Comparison of ENCODE assay signal across 1 cellular context in genomic region chr1:41361495-41362356, GRCh38.
A peak's percentile ranks its signal among the peaks of the same experiment; 100 is the strongest.
TF ChIP-seq lines count a peak whose summit lies in the region.

No MANE protein-coding gene starts in this region.

TF ChIP-seq in HepG2, 621 proteins besides CTCF, POLR2A, EP300 and RAD21 (continued from another document and continues in another):
- TF ChIP-seq, protein P1, sequence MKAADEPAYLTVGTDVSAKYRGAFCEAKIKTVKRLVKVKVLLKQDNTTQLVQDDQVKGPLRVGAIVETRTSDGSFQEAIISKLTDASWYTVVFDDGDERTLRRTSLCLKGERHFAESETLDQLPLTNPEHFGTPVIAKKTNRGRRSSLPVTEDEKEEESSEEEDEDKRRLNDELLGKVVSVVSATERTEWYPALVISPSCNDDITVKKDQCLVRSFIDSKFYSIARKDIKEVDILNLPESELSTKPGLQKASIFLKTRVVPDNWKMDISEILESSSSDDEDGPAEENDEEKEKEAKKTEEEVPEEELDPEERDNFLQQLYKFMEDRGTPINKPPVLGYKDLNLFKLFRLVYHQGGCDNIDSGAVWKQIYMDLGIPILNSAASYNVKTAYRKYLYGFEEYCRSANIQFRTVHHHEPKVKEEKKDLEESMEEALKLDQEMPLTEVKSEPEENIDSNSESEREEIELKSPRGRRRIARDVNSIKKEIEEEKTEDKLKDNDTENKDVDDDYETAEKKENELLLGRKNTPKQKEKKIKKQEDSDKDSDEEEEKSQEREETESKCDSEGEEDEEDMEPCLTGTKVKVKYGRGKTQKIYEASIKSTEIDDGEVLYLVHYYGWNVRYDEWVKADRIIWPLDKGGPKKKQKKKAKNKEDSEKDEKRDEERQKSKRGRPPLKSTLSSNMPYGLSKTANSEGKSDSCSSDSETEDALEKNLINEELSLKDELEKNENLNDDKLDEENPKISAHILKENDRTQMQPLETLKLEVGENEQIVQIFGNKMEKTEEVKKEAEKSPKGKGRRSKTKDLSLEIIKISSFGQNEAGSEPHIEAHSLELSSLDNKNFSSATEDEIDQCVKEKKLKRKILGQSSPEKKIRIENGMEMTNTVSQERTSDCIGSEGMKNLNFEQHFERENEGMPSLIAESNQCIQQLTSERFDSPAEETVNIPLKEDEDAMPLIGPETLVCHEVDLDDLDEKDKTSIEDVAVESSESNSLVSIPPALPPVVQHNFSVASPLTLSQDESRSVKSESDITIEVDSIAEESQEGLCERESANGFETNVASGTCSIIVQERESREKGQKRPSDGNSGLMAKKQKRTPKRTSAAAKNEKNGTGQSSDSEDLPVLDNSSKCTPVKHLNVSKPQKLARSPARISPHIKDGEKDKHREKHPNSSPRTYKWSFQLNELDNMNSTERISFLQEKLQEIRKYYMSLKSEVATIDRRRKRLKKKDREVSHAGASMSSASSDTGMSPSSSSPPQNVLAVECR (CRISPR knock-in tag; IDR thresholded peaks at IDR 0.05; ENCODE audit: borderline replicate concordance): 0 out of 2 replicates have a peak, but pooled peaks have one; percentile 32
- TF ChIP-seq DMAP1 (CRISPR knock-in tag; IDR thresholded peaks at IDR 0.05) (no peak), NFRKB (IDR thresholded peaks at IDR 0.05) (no peak), ZC3H13 (CRISPR knock-in tag; IDR thresholded peaks at IDR 0.05) (no peak), NR0B2 (CRISPR knock-in tag; IDR thresholded peaks at IDR 0.05) (0 out of 2 replicates have a peak, but pooled peaks have one; percentile 61), ZNF574 (CRISPR knock-in tag; IDR thresholded peaks at IDR 0.05) (peak; percentile 59; the same call in 1 of the 2 replicates), CCDC6 (CRISPR knock-in tag; IDR thresholded peaks at IDR 0.05) (peak; percentile 73; the same call in 1 of the 2 replicates), NR1H2 (CRISPR knock-in tag; IDR thresholded peaks at IDR 0.05; ENCODE audit: borderline replicate concordance, low read depth) (no peak), HMGA1 (CRISPR knock-in tag; conservative IDR thresholded peaks at IDR 0.05) (no peak), THAP8 (CRISPR knock-in tag; IDR thresholded peaks at IDR 0.05; ENCODE audit: borderline replicate concordance) (no peak), ZNF709 (CRISPR knock-in tag; IDR thresholded peaks at IDR 0.05) (0 out of 2 replicates have a peak, but pooled peaks have one; percentile 14), ZFP36L2 (CRISPR knock-in tag; IDR thresholded peaks at IDR 0.05) (no peak), SMARCE1 (IDR thresholded peaks at IDR 0.05; ENCODE audit: borderline replicate concordance) (no peak), JUND (CRISPR knock-in tag; IDR thresholded peaks at IDR 0.05) (no peak), U2AF1 (optimal IDR thresholded peaks at IDR 0.05; ENCODE audit: low read depth, low read length) (no peak), NR2C2 (CRISPR knock-in tag; IDR thresholded peaks at IDR 0.05; ENCODE audit: borderline replicate concordance) (peak; percentile 26; the same call in 1 of the 2 replicates), SMAD1 (CRISPR knock-in tag; IDR thresholded peaks at IDR 0.05; ENCODE audit: borderline replicate concordance, low read depth) (peak; percentile 45; the same call in 1 of the 2 replicates), TMF1 (CRISPR knock-in tag; IDR thresholded peaks at IDR 0.05; ENCODE audit: low read depth) (peak; percentile 82), MED13 (CRISPR knock-in tag; IDR thresholded peaks at IDR 0.05) (0 out of 2 replicates have a peak, but pooled peaks have one; percentile 33), ZNF841 (CRISPR knock-in tag; IDR thresholded peaks at IDR 0.05; ENCODE audit: borderline replicate concordance) (no peak), THAP11 (CRISPR knock-in tag; IDR thresholded peaks at IDR 0.05) (no peak), KDM1A (CRISPR knock-in tag; IDR thresholded peaks at IDR 0.05) (no peak), RFXAP (CRISPR knock-in tag; IDR thresholded peaks at IDR 0.05; ENCODE audit: borderline replicate concordance) (0 out of 2 replicates have a peak, but pooled peaks have one; percentile 25), MXD4 (CRISPR knock-in tag; IDR thresholded peaks at IDR 0.05) (no peak), ZNF558 (CRISPR knock-in tag; IDR thresholded peaks at IDR 0.05; ENCODE audit: borderline replicate concordance) (no peak), ZNF598 (CRISPR knock-in tag; IDR thresholded peaks at IDR 0.05; ENCODE audit: borderline replicate concordance) (no peak), ISL2 (CRISPR knock-in tag; IDR thresholded peaks at IDR 0.05) (no peak), HNF4G (IDR thresholded peaks at IDR 0.05; ENCODE audit: borderline replicate concordance, low read depth, low read length) (no peak), HNF4G (CRISPR knock-in tag; IDR thresholded peaks at IDR 0.05; ENCODE audit: borderline replicate concordance, low read depth) (no peak), ZNF205 (CRISPR knock-in tag; IDR thresholded peaks at IDR 0.05) (no peak), ZNF629 (CRISPR knock-in tag; conservative IDR thresholded peaks at IDR 0.05) (no peak), TFDP2 (CRISPR knock-in tag; IDR thresholded peaks at IDR 0.05) (peak; percentile 61), ZFY (CRISPR knock-in tag; IDR thresholded peaks at IDR 0.05) (peak; percentile 34; the same call in 1 of the 2 replicates), ZNF550 (CRISPR knock-in tag; IDR thresholded peaks at IDR 0.05; ENCODE audit: borderline replicate concordance) (no peak), TBX2 (CRISPR knock-in tag; IDR thresholded peaks at IDR 0.05; ENCODE audit: borderline replicate concordance) (0 out of 2 replicates have a peak, but pooled peaks have one; percentile 6)
- TF ChIP-seq, protein P2, sequence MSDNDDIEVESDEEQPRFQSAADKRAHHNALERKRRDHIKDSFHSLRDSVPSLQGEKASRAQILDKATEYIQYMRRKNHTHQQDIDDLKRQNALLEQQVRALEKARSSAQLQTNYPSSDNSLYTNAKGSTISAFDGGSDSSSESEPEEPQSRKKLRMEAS (IDR thresholded peaks at IDR 0.05): peak; percentile 81
- TF ChIP-seq, protein P3, sequence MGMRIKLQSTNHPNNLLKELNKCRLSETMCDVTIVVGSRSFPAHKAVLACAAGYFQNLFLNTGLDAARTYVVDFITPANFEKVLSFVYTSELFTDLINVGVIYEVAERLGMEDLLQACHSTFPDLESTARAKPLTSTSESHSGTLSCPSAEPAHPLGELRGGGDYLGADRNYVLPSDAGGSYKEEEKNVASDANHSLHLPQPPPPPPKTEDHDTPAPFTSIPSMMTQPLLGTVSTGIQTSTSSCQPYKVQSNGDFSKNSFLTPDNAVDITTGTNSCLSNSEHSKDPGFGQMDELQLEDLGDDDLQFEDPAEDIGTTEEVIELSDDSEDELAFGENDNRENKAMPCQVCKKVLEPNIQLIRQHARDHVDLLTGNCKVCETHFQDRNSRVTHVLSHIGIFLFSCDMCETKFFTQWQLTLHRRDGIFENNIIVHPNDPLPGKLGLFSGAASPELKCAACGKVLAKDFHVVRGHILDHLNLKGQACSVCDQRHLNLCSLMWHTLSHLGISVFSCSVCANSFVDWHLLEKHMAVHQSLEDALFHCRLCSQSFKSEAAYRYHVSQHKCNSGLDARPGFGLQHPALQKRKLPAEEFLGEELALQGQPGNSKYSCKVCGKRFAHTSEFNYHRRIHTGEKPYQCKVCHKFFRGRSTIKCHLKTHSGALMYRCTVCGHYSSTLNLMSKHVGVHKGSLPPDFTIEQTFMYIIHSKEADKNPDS (CRISPR knock-in tag; IDR thresholded peaks at IDR 0.05): no peak
- TF ChIP-seq, protein P4, sequence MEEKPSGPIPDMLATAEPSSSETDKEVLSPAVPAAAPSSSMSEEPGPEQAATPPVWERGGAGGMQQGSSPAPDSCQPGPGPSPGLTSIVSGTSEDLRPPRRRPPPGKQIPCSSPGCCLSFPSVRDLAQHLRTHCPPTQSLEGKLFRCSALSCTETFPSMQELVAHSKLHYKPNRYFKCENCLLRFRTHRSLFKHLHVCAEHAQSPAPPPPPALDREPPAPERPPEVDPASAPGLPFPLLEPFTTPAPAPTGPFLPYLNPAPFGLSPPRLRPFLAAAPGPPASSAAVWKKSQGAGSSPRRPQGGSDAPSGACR (CRISPR knock-in tag; IDR thresholded peaks at IDR 0.05): no peak; the same call in 1 of the 2 replicates
- TF ChIP-seq, protein P5, sequence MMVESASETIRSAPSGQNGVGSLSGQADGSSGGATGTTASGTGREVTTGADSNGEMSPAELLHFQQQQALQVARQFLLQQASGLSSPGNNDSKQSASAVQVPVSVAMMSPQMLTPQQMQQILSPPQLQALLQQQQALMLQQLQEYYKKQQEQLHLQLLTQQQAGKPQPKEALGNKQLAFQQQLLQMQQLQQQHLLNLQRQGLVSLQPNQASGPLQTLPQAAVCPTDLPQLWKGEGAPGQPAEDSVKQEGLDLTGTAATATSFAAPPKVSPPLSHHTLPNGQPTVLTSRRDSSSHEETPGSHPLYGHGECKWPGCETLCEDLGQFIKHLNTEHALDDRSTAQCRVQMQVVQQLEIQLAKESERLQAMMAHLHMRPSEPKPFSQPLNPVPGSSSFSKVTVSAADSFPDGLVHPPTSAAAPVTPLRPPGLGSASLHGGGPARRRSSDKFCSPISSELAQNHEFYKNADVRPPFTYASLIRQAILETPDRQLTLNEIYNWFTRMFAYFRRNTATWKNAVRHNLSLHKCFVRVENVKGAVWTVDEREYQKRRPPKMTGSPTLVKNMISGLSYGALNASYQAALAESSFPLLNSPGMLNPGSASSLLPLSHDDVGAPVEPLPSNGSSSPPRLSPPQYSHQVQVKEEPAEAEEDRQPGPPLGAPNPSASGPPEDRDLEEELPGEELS (CRISPR knock-in tag; IDR thresholded peaks at IDR 0.05): no peak
- TF ChIP-seq, protein P6, sequence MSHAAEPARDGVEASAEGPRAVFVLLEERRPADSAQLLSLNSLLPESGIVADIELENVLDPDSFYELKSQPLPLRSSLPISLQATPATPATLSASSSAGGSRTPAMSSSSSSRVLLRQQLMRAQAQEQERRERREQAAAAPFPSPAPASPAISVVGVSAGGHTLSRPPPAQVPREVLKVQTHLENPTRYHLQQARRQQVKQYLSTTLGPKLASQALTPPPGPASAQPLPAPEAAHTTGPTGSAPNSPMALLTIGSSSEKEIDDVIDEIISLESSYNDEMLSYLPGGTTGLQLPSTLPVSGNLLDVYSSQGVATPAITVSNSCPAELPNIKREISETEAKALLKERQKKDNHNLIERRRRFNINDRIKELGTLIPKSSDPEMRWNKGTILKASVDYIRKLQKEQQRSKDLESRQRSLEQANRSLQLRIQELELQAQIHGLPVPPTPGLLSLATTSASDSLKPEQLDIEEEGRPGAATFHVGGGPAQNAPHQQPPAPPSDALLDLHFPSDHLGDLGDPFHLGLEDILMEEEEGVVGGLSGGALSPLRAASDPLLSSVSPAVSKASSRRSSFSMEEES (CRISPR knock-in tag; IDR thresholded peaks at IDR 0.05): no peak
- TF ChIP-seq, protein P7, sequence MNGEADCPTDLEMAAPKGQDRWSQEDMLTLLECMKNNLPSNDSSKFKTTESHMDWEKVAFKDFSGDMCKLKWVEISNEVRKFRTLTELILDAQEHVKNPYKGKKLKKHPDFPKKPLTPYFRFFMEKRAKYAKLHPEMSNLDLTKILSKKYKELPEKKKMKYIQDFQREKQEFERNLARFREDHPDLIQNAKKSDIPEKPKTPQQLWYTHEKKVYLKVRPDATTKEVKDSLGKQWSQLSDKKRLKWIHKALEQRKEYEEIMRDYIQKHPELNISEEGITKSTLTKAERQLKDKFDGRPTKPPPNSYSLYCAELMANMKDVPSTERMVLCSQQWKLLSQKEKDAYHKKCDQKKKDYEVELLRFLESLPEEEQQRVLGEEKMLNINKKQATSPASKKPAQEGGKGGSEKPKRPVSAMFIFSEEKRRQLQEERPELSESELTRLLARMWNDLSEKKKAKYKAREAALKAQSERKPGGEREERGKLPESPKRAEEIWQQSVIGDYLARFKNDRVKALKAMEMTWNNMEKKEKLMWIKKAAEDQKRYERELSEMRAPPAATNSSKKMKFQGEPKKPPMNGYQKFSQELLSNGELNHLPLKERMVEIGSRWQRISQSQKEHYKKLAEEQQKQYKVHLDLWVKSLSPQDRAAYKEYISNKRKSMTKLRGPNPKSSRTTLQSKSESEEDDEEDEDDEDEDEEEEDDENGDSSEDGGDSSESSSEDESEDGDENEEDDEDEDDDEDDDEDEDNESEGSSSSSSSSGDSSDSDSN (CRISPR knock-in tag; IDR thresholded peaks at IDR 0.05): peak; percentile 85; the same call in 1 of the 2 replicates
